In the genomic region with DNA sequence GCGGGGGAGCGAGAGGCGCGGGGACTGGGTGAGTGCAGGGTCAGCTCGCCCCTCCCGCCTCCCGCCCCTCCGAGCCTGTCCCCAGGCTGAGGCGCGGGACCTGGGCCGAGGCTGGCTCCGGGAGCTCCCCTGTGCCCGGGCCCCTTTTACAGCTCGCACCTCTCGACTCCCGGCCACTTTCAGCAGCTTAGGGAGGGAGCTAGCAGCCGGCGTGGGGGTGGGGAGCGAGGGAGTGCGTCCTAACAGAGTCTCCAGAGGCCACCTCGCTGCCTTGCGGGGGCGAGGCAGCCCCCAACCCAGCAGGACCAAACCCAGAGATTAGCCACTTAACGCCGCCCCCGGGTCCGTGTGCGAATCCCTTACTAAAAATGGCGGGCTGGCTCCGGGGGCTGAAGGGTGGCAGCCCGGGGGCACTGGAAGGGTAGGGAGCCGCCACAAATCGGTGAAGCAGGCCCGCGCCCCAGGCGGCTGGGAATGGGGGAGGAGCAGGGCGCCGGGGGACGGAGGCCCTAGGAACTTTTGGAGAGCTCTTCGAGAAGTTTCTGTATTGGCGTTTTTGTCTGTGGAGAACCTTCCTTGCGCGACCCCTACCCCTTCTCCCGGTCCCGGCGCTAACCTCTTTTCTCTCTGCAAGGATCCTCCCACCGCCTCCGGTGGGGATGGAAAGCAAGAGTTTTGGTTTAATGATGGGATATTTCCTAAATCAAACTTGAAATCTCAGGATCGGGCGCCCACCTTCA, we compare ENCODE assay signal across 9 cellular contexts. TPM values are rescaled to one million over a fixed set of nuclear protein-coding genes. Genes with fewer than 3 reads are reported as not detected.
DNase-seq lines count a peak whose midpoint lies in the region; ATAC-seq, FAIRE-seq and TF ChIP-seq lines count a peak whose summit lies in the region.
"Had no signal": no experiment of that assay in that cellular context is flagged by ENCODE, and none has a peak within 500 bp of the region (broad histone marks: within the 10 kb centered on the region; RNA-seq: fewer than 3 reads in every experiment).

No MANE protein-coding gene starts in this region.

- H3K27ac ChIP-seq in keratinocyte (ENCODE audit: control insufficient read depth, insufficient read depth, low read length) (peak overlapping the region; percentile 56), thoracic aorta (no peak overlapping the region)

- H3K9me1 ChIP-seq in keratinocyte (ENCODE audit: control insufficient read depth, extremely low read depth, insufficient read depth, low read length), result no peaks in the 10 kb centered on the region

- intact Hi-C loops in activated CD4-positive, alpha-beta T cell treated with anti-CD3 and anti-CD28 coated beads, Interleukin-2, amount 10 ng/mL, durations not matched to agents 24 days and 14 days (cut with micrococcal nuclease), result loop anchor here (2.0 to 10.0 kb wide), 5 partner anchors 342 to 1228 kb away; a partner anchor contains a TSS

- peak overlapping the region; percentile 64 for H2AFZ ChIP-seq in keratinocyte (ENCODE audit: control insufficient read depth, low read length)

- FAIRE-seq in keratinocyte (lab: Jason Lieb, UNC), result no peak

- peak overlapping the region; percentile 65 for H3K4me3 Mint-ChIP-seq in activated CD4-positive, alpha-beta T cell treated with anti-CD3 and anti-CD28 coated beads, Interleukin-2, amount 10 ng/mL, durations not matched to agents 24 days and 14 days

- H3K9ac ChIP-seq in adipocyte (ENCODE audit: low read length) (peak overlapping the region; percentile 90), keratinocyte (ENCODE audit: control insufficient read depth, extremely low read depth, insufficient read depth, low read length) (peak overlapping the region; percentile 78)

- peaks cover 16% of the 10 kb centered on the region for H3K36me3 Mint-ChIP-seq in activated CD4-positive, alpha-beta T cell treated with anti-CD3 and anti-CD28 coated beads, Interleukin-2, amount 10 ng/mL, durations not matched to agents 24 days and 14 days (ENCODE audit: low read depth)
- H3K36me3 Mint-ChIP-seq: CD4-positive, alpha-beta memory T cell had no signal

- H3K4me1 ChIP-seq in adipocyte (ENCODE audit: control insufficient read depth, insufficient read depth, low read length), result no peaks in the 10 kb centered on the region
- H3K4me1 ChIP-seq in keratinocyte (ENCODE audit: control insufficient read depth, extremely low read depth, insufficient read depth, low read length), result no peaks in the 10 kb centered on the region
- H3K4me1 ChIP-seq in thoracic aorta (ENCODE audit: control insufficient read depth in 1 of 2, low read depth in 2 of 2), result peaks cover 8 to 34% of the 10 kb centered on the region in 2 donors

- no peaks in the 10 kb centered on the region for H3K9me3 ChIP-seq in adipocyte (ENCODE audit: control insufficient read depth, low read length)
- H3K9me3 ChIP-seq in keratinocyte (ENCODE audit: control insufficient read depth, low read depth, low read length), result no peaks in the 10 kb centered on the region
- no peaks in the 10 kb centered on the region for H3K9me3 ChIP-seq in thoracic aorta

- TF ChIP-seq CTCF in keratinocyte (optimal IDR thresholded peaks at IDR 0.05 in 1 of 3, IDR thresholded peaks at IDR 0.05 in 1 of 3, conservative IDR thresholded peaks at IDR 0.05 in 1 of 3; ENCODE audit: extremely low read depth in 1 of 3, insufficient read depth in 2 of 3, low read length in 3 of 3), result no peak
- TF ChIP-seq CTCF in thoracic aorta (IDR thresholded peaks at IDR 0.05), result no peak

- H3K79me2 ChIP-seq in keratinocyte (ENCODE audit: control insufficient read depth, insufficient read depth, low read length), result no peaks in the 10 kb centered on the region

- H3K27me3 ChIP-seq in adipocyte (replicated peaks; ENCODE audit: control insufficient read depth, insufficient read depth, low read length) (no peaks in the 10 kb centered on the region), keratinocyte (ENCODE audit: control insufficient read depth, extremely low read depth, insufficient read depth, low read length) (no peaks in the 10 kb centered on the region), thoracic aorta (replicated peaks; ENCODE audit: insufficient read depth) (peaks cover 12% of the 10 kb centered on the region)

- peaks cover 73% of the 10 kb centered on the region for H3K27me3 Mint-ChIP-seq in activated CD4-positive, alpha-beta T cell treated with anti-CD3 and anti-CD28 coated beads, Interleukin-2, amount 10 ng/mL, durations not matched to agents 24 days and 14 days

- H3K4me3 ChIP-seq in adipocyte (ENCODE audit: low read length), result peak overlapping the region; percentile 88
- H3K4me3 ChIP-seq in keratinocyte (ENCODE audit: control insufficient read depth in 2 of 3, extremely low read depth in 1 of 3, insufficient read depth in 2 of 3, low read depth in 1 of 3, low read length in 3 of 3), result peak overlapping the region; percentile 71 to 82 (median 77)
- peak overlapping the region; percentile 87 for H3K4me3 ChIP-seq in thoracic aorta

- dilution Hi-C loops in keratinocyte (cut with MboI; ENCODE audit: extremely low pct_ligation_motif_present, low sequenced_read_pairs), result no loop called here

- H3K4me2 ChIP-seq in keratinocyte (ENCODE audit: control insufficient read depth, extremely low read depth, insufficient read depth, low read depth, low read length), result peak overlapping the region; percentile 78

- DNase-seq in activated CD4-positive, alpha-beta T cell treated with anti-CD3 and anti-CD28 coated beads, Interleukin-2, amount 10 ng/mL, durations not matched to agents 24 days and 14 days, result no peak
- DNase-seq in activated CD4-positive, alpha-beta T cell treated with anti-CD3 and anti-CD28 coated beads, Interleukin-2, amount 50 U/mL, for 4 hours, result no peak
- DNase-seq in adipocyte (ENCODE audit: low read depth) (peak; percentile 41), keratinocyte (ENCODE audit: low read depth, low spot score) (no peak), thoracic aorta (ENCODE audit: low spot score) (no peak), NCI-H2227 treated with DMSO at 0.1 percent for 48 hours (lab: John Stamatoyannopoulos, UW) (no peak)
- DNase-seq: CD4-positive, alpha-beta memory T cell had no signal

- no peaks in the 10 kb centered on the region for H4K20me1 ChIP-seq in keratinocyte (ENCODE audit: control insufficient read depth, extremely low read depth, insufficient read depth, low read length)

- H3K27ac Mint-ChIP-seq in activated CD4-positive, alpha-beta T cell treated with anti-CD3 and anti-CD28 coated beads, Interleukin-2, amount 10 ng/mL, durations not matched to agents 24 days and 14 days, result no peak overlapping the region

- H3K9me3 Mint-ChIP-seq in activated CD4-positive, alpha-beta T cell treated with anti-CD3 and anti-CD28 coated beads, Interleukin-2, amount 10 ng/mL, durations not matched to agents 24 days and 14 days, result peaks cover 10% of the 10 kb centered on the region
- H3K9me3 Mint-ChIP-seq: CD4-positive, alpha-beta memory T cell had no signal

- no peaks in the 10 kb centered on the region for H3K36me3 ChIP-seq in adipocyte (ENCODE audit: control insufficient read depth, insufficient read depth, low read length, severe bottlenecking)
- peaks cover 0 to 2% of the 10 kb centered on the region in 2 experiments for H3K36me3 ChIP-seq in keratinocyte (ENCODE audit: control insufficient read depth in 2 of 2, extremely low read depth in 1 of 2, insufficient read depth in 2 of 2, low read length in 2 of 2)
- no peaks in the 10 kb centered on the region for H3K36me3 ChIP-seq in thoracic aorta

- peaks cover 21% of the 10 kb centered on the region for H3K4me1 Mint-ChIP-seq in activated CD4-positive, alpha-beta T cell treated with anti-CD3 and anti-CD28 coated beads, Interleukin-2, amount 10 ng/mL, durations not matched to agents 24 days and 14 days

- ATAC-seq in thoracic aorta (ENCODE audit: insufficient number of reproducible peaks, low FRiP score, low read depth), result no peak
- no peak for ATAC-seq in GM18520 (IDR thresholded peaks at IDR 0.05; ENCODE audit: unreplicated experiment)
- ATAC-seq in HG03097 (IDR thresholded peaks at IDR 0.05; ENCODE audit: low FRiP score, unreplicated experiment), result no peak

RNA-seq across cellular contexts. Expression of a gene that starts 0.6 kb away (rescaled TPM):
- total RNA-seq in activated CD4-positive, alpha-beta T cell treated with anti-CD3 and anti-CD28 coated beads, Interleukin-2, amount 10 ng/mL, durations not matched to agents 24 days and 14 days, result 0.43 and 1.4 TPM in 2 replicates
- 1.7 to 3.3 TPM (median 2.7 TPM) in 3 replicates for polyA plus RNA-seq in keratinocyte
- 16.3 TPM for polyA plus RNA-seq in keratinocyte (2011; ENCODE audit: low read depth)
- 1.5 and 4.3 TPM in 2 replicates for polyA plus RNA-seq in keratinocyte (2011; cell fraction: cytosol; rRNA removed)
- polyA plus RNA-seq in keratinocyte (2011; cell fraction: nucleus; rRNA removed), result 2.9 and 4.9 TPM in 2 replicates
- polyA plus RNA-seq in keratinocyte (2012; ENCODE audit: low replicate concordance), result 4.6 and 14.4 TPM in 2 replicates
- polyA minus RNA-seq in keratinocyte, result 0.23 to 1.0 TPM (median 0.63 TPM) in 3 replicates
- polyA minus RNA-seq in keratinocyte (2011; cell fraction: cytosol; rRNA and poly(A)+ RNA removed), result 6.9 TPM
- 2.5 and 3.0 TPM in 2 replicates for polyA minus RNA-seq in keratinocyte (2011; cell fraction: nucleus; rRNA and poly(A)+ RNA removed)
- 1 to 10 TPM in 1 of 2 donors, under 1 TPM in 1; 0.95 to 2.0 TPM for total RNA-seq in thoracic aorta
- total RNA-seq: CD4-positive, alpha-beta memory T cell had no signal
- polyA plus RNA-seq: CD4-positive, alpha-beta memory T cell had no signal
